In the genomic region with DNA sequence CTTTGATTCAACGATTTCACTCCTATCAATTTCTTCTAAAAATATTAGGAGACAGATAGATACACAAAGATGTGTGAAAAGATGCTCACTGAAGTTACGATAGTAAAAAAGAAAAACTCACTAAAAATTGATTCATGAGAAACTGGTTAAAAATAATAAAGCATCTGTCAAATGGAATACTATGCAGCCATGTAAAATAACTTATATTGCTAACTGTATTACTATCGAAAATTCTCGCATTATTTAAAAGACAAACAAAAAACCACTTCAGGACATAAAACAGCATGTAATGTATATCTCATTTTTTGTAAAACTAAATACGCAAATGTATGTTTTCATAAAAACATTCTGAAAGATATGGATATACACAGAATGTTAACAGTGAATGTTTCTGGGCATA, we compare ENCODE assay signal across 24 cellular contexts. TPM values are rescaled to one million over a fixed set of nuclear protein-coding genes. Genes with fewer than 3 reads are reported as not detected.
A peak's percentile ranks its signal among the peaks of the same experiment; 100 is the strongest.
DNase-seq lines count a peak whose midpoint lies in the region; FAIRE-seq and TF ChIP-seq lines count a peak whose summit lies in the region.
"Had no signal": no experiment of that assay in that cellular context is flagged by ENCODE, and none has a peak within 500 bp of the region (broad histone marks: within the 10 kb centered on the region; RNA-seq: fewer than 3 reads in every experiment).

No MANE protein-coding gene starts in this region.

- DNase-seq in Caco-2 (no peak), RCC 7860 (ENCODE audit: low spot score) (no peak), G401 (ENCODE audit: low spot score) (no peak), AG20443 (ENCODE audit: low spot score) (no peak)
- no peak for DNase-seq in activated T-cell treated with anti-CD3 and anti-CD28 coated beads, Interleukin-2, amount 50 U/mL, for 48 hours
- DNase-seq: 8988T; BE2C; C1 segment of cervical spinal cord; Calu3; CD4-positive, alpha-beta memory T cell; CD4-positive, CD25-positive, alpha-beta regulatory T cell; CD8-positive, alpha-beta memory T cell; COR-L47; DMS79 treated with DMSO at 0.1 percent for 48 hours; GDM1 had no signal

- H3K4me1 Mint-ChIP-seq in Caco-2 (ENCODE audit: low read depth, unreplicated experiment), result no peaks in the 10 kb centered on the region
- peaks cover 83% of the 10 kb centered on the region for H3K4me1 Mint-ChIP-seq in dendritic cell treated with granulocyte-macrophage colony-stimulating factor and Interleukin-4, amounts not matched to agents 40 ng/mL and 50 ng/mL, for 4 days (ENCODE audit: low read depth)
- H3K4me1 Mint-ChIP-seq: CD4-positive, alpha-beta memory T cell; CD8-positive, alpha-beta memory T cell had no signal

- no peaks in the 10 kb centered on the region for H3K27me3 Mint-ChIP-seq in Caco-2 (ENCODE audit: insufficient read depth, unreplicated experiment)
- no peaks in the 10 kb centered on the region for H3K27me3 Mint-ChIP-seq in dendritic cell treated with granulocyte-macrophage colony-stimulating factor and Interleukin-4, amounts not matched to agents 40 ng/mL and 50 ng/mL, for 4 days

- in situ Hi-C loops in G401 (cut with HindIII; ENCODE audit: low sequenced_read_pairs), result no loop called here

- no peaks in the 10 kb centered on the region for H3K27me3 ChIP-seq in Caco-2 (replicated peaks; ENCODE audit: control insufficient read depth, insufficient read depth, low read length)
- H3K27me3 ChIP-seq: BE2C, BLaER1 had no signal

- H3K4me3 ChIP-seq in Caco-2 (ENCODE audit: low read depth, low read length) (no peak overlapping the region), HEK293 (ENCODE audit: low read depth, low read length) (no peak overlapping the region)
- H3K4me3 ChIP-seq: BLaER1, GM12878 had no signal

- H3K4me3 Mint-ChIP-seq in Caco-2 (ENCODE audit: unreplicated experiment), result no peak overlapping the region
- no peak overlapping the region for H3K4me3 Mint-ChIP-seq in dendritic cell treated with granulocyte-macrophage colony-stimulating factor and Interleukin-4, amounts not matched to agents 40 ng/mL and 50 ng/mL, for 4 days
- H3K4me3 Mint-ChIP-seq: CD14-positive monocyte; CD4-positive, alpha-beta memory T cell; CD4-positive, CD25-positive, alpha-beta regulatory T cell; CD8-positive, alpha-beta memory T cell had no signal

- no TSS peak for BruUV-seq in Caco-2 (replicated peaks; lab: Mats Ljungman, UMichigan)

- peak overlapping the region; percentile 72 for H3K27ac Mint-ChIP-seq in Caco-2 (ENCODE audit: unreplicated experiment)
- H3K27ac Mint-ChIP-seq in dendritic cell treated with granulocyte-macrophage colony-stimulating factor and Interleukin-4, amounts not matched to agents 40 ng/mL and 50 ng/mL, for 4 days, result peak overlapping the region; percentile 99
- H3K27ac Mint-ChIP-seq: CD4-positive, alpha-beta memory T cell; CD4-positive, CD25-positive, alpha-beta regulatory T cell; CD8-positive, alpha-beta memory T cell had no signal

- no peaks in the 10 kb centered on the region for H3K9me3 Mint-ChIP-seq in Caco-2 (ENCODE audit: unreplicated experiment)
- H3K9me3 Mint-ChIP-seq in dendritic cell treated with granulocyte-macrophage colony-stimulating factor and Interleukin-4, amounts not matched to agents 40 ng/mL and 50 ng/mL, for 4 days, result no peaks in the 10 kb centered on the region
- H3K9me3 Mint-ChIP-seq: CD14-positive monocyte had no signal

- peaks cover 51% of the 10 kb centered on the region for H3K36me3 Mint-ChIP-seq in Caco-2 (ENCODE audit: insufficient read depth, unreplicated experiment)
- peaks cover 79% of the 10 kb centered on the region for H3K36me3 Mint-ChIP-seq in dendritic cell treated with granulocyte-macrophage colony-stimulating factor and Interleukin-4, amounts not matched to agents 40 ng/mL and 50 ng/mL, for 4 days (ENCODE audit: low read depth)
- H3K36me3 Mint-ChIP-seq: CD4-positive, alpha-beta memory T cell; CD4-positive, CD25-positive, alpha-beta regulatory T cell had no signal

- TF ChIP-seq CTCF in Caco-2 (IDR thresholded peaks at IDR 0.05; ENCODE audit: insufficient read depth in 1 of 2, low read depth in 1 of 2, low read length in 1 of 2, severe bottlenecking in 1 of 2, unreplicated experiment in 1 of 2) (no peak), HEK293 (tag by site-specific recombination; IDR thresholded peaks at IDR 0.05) (no peak)

- FAIRE-seq in RCC 7860 (lab: Jason Lieb, UNC), result no peak
- FAIRE-seq: A204.1, D721Med, GM12878, GM12892, GM18507 had no signal

- CTCF ChIA-PET in Caco-2 (lab: Charles Lee) (interaction anchor here (1.5 kb wide), 1 partner anchor 320 kb away, joined by 5 read pairs; no protein-coding TSS in a partner anchor), HEK293 (lab: Yijun Ruan, JAX) (interaction anchor here (1.0 to 2.3 kb wide), 2 partner anchors 7 to 24 kb away, joined by 4 to 13 read pairs; no protein-coding TSS in a partner anchor)

- POLR2A ChIA-PET in Caco-2 (lab: Charles Lee) (interaction anchor here (0.6 kb wide), 1 partner anchor 11 kb away, joined by 4 read pairs; no protein-coding TSS in a partner anchor), HEK293 (lab: Yijun Ruan, JAX) (no interaction called here)

- H3K9me3 ChIP-seq in Caco-2 (no peaks in the 10 kb centered on the region), HEK293 (ENCODE audit: control insufficient read depth, insufficient read depth, low read depth, low read length) (no peaks in the 10 kb centered on the region)
- H3K9me3 ChIP-seq: BE2C, BLaER1 had no signal

- H3K4me1 ChIP-seq in Caco-2 (no peaks in the 10 kb centered on the region), HEK293 (ENCODE audit: control insufficient read depth, insufficient read depth, low read length) (no peaks in the 10 kb centered on the region)
- H3K4me1 ChIP-seq: BE2C, BLaER1 had no signal

- no peak overlapping the region for H3K27ac ChIP-seq in HEK293 (ENCODE audit: extremely low read depth, low read depth, low read length)
- H3K27ac ChIP-seq: BLaER1 had no signal

- H3K36me3 ChIP-seq in Caco-2 (ENCODE audit: control insufficient read depth, insufficient read depth, low read length) (no peaks in the 10 kb centered on the region; the same call in 1 of the 2 replicates), HEK293 (ENCODE audit: control insufficient read depth in 2 of 2, insufficient read depth in 1 of 2, low read length in 2 of 2) (peaks cover 0 to 5% of the 10 kb centered on the region in 2 experiments; a peak in 2 of 3 replicates)
- H3K36me3 ChIP-seq: BE2C, BLaER1 had no signal

- intact Hi-C loops in Caco-2 (cut with micrococcal nuclease; ENCODE audit: unreplicated experiment), result no loop called here
- intact Hi-C loops in dendritic cell treated with granulocyte-macrophage colony-stimulating factor and Interleukin-4, amounts not matched to agents 40 ng/mL and 50 ng/mL, for 4 days (cut with micrococcal nuclease), result loop anchor here (10.0 kb wide), 1 partner anchor 202 kb away; a partner anchor contains a TSS

TF ChIP-seq in HEK293, 187 proteins besides CTCF, POLR2A, EP300 and RAD21:
- TF ChIP-seq ZNF366 (tag by site-specific recombination; conservative IDR thresholded peaks at IDR 0.05) (no peak), ZNF146 (tag by site-specific recombination; IDR thresholded peaks at IDR 0.05) (peak; percentile 76), RBAK (tag by site-specific recombination; IDR thresholded peaks at IDR 0.05) (no peak), BCL11B (tag by site-specific recombination; IDR thresholded peaks at IDR 0.05; ENCODE audit: low read depth) (no peak), ZNF600 (tag by site-specific recombination; IDR thresholded peaks at IDR 0.05) (no peak), ZNF2 (tag by site-specific recombination; IDR thresholded peaks at IDR 0.05) (no peak)
- TF ChIP-seq, protein P1, sequence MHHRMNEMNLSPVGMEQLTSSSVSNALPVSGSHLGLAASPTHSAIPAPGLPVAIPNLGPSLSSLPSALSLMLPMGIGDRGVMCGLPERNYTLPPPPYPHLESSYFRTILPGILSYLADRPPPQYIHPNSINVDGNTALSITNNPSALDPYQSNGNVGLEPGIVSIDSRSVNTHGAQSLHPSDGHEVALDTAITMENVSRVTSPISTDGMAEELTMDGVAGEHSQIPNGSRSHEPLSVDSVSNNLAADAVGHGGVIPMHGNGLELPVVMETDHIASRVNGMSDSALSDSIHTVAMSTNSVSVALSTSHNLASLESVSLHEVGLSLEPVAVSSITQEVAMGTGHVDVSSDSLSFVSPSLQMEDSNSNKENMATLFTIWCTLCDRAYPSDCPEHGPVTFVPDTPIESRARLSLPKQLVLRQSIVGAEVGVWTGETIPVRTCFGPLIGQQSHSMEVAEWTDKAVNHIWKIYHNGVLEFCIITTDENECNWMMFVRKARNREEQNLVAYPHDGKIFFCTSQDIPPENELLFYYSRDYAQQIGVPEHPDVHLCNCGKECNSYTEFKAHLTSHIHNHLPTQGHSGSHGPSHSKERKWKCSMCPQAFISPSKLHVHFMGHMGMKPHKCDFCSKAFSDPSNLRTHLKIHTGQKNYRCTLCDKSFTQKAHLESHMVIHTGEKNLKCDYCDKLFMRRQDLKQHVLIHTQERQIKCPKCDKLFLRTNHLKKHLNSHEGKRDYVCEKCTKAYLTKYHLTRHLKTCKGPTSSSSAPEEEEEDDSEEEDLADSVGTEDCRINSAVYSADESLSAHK (tag by site-specific recombination; IDR thresholded peaks at IDR 0.05), result no peak
TF ChIP-seq in HEK293: peak in this region for 1.

RNA-seq across cellular contexts. Expression of a gene that starts 33.4 kb away (rescaled TPM):
- total RNA-seq in Caco-2 (2022), result not detected in 2 replicates
- not detected in 2 replicates for total RNA-seq in G401 (2014; rRNA removed; shearing (Covaris generic))
- total RNA-seq: Calu3; CD4-positive, alpha-beta memory T cell; CD4-positive, CD25-positive, alpha-beta regulatory T cell; CD8-positive, alpha-beta memory T cell; GM12878 had no signal
